ENCODE assay signal across 21 cellular contexts in genomic region chr20:50301712-50302111, GRCh38.
"Had no signal": no experiment of that assay in that cellular context is flagged by ENCODE, and none has a peak within 500 bp of the region (broad histone marks: within the 10 kb centered on the region; RNA-seq: fewer than 3 reads in every experiment).

No MANE protein-coding gene starts in this region.

- ATAC-seq: esophagus mucosa; heart right ventricle; left lobe of liver; natural killer cell; pancreas; sciatic nerve; stimulated activated naive B cell treated with anti-CD40 and anti-IgM and Interleukin-4, amounts not matched to agents 10 μg/mL and 1 μg/mL and 100 μg/mL, for 72 hours had no signal

- H3K27ac ChIP-seq: neural progenitor cell, pancreas, prostate gland had no signal

- H3K4me3 Mint-ChIP-seq: mesothelial cell of epicardium; natural killer cell; neural progenitor cell; stimulated activated naive B cell treated with anti-CD40 and anti-IgM and Interleukin-4, amounts not matched to agents 10 μg/mL and 1 μg/mL and 100 μg/mL, for 72 hours had no signal

- H3K27me3 ChIP-seq: heart right ventricle, neural progenitor cell, pancreas, stomach, transverse colon had no signal

- DNase-seq: effector memory CD4-positive, alpha-beta T cell; heart right ventricle; islet precursor cell; natural killer cell; occipital lobe; retina; stimulated activated CD4-positive, alpha-beta T cell treated with anti-CD3 and anti-CD28 coated beads, Interleukin-2, amount 100 ng/mL, for 24 hours; stimulated activated CD4-positive, alpha-beta T cell treated with anti-CD3 and anti-CD28 coated beads, Interleukin-4, amount 100 ng/mL, for 4 hours; stimulated activated naive B cell treated with anti-CD40 and anti-IgM and Interleukin-4, amounts not matched to agents 10 μg/mL and 1 μg/mL and 100 μg/mL, for 72 hours; stomach; substantia nigra; transverse colon had no signal

- H3K4me1 ChIP-seq: neural progenitor cell had no signal

- H3K9me3 Mint-ChIP-seq: mesothelial cell of epicardium; natural killer cell; neural progenitor cell; stimulated activated naive B cell treated with anti-CD40 and anti-IgM and Interleukin-4, amounts not matched to agents 10 μg/mL and 1 μg/mL and 100 μg/mL, for 72 hours had no signal

- H3K36me3 ChIP-seq: heart right ventricle, neural progenitor cell, pancreas, prostate gland, stomach, thoracic aorta, transverse colon had no signal

- H3K4me3 ChIP-seq: heart right ventricle, neural progenitor cell, pancreas, prostate gland, skin epidermis, stomach, thoracic aorta, transverse colon had no signal

- H3K27ac Mint-ChIP-seq: mesothelial cell of epicardium; natural killer cell; neural progenitor cell; stimulated activated naive B cell treated with anti-CD40 and anti-IgM and Interleukin-4, amounts not matched to agents 10 μg/mL and 1 μg/mL and 100 μg/mL, for 72 hours had no signal

- H3K9me3 ChIP-seq: heart right ventricle, pancreas, prostate gland, stomach, thoracic aorta, transverse colon had no signal
